In genomic region chr12:50058743-50059312, GRCh38 we compare ENCODE assay signal across 2 cellular contexts.
TF ChIP-seq lines count a peak whose summit lies in the region.

No MANE protein-coding gene starts in this region.

TF ChIP-seq in GM23338, 12 proteins besides CTCF, POLR2A, EP300 and RAD21:
- TF ChIP-seq NANOG (IDR thresholded peaks at IDR 0.05; ENCODE audit: borderline replicate concordance) (no peak), EZH2phosphoT487 (IDR thresholded peaks at IDR 0.05; ENCODE audit: unreplicated experiment) (no peak), REST (IDR thresholded peaks at IDR 0.05; ENCODE audit: unreplicated experiment) (no peak), EZH2 (IDR thresholded peaks at IDR 0.05; ENCODE audit: low read depth, unreplicated experiment) (no peak), ZNF331 (CRISPR knock-in tag; IDR thresholded peaks at IDR 0.05; ENCODE audit: low read depth) (no peak), ZNF462 (CRISPR knock-in tag; IDR thresholded peaks at IDR 0.05) (no peak)
- TF ChIP-seq, protein P1, sequence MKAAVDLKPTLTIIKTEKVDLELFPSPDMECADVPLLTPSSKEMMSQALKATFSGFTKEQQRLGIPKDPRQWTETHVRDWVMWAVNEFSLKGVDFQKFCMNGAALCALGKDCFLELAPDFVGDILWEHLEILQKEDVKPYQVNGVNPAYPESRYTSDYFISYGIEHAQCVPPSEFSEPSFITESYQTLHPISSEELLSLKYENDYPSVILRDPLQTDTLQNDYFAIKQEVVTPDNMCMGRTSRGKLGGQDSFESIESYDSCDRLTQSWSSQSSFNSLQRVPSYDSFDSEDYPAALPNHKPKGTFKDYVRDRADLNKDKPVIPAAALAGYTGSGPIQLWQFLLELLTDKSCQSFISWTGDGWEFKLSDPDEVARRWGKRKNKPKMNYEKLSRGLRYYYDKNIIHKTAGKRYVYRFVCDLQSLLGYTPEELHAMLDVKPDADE (IDR thresholded peaks at IDR 0.05) = no peak
TF ChIP-seq in GM23338: peak in this region for 0.

TF ChIP-seq in HepG2, 621 proteins besides CTCF, POLR2A, EP300 and RAD21:
- no peak for TF ChIP-seq NFATC3 (CRISPR knock-in tag; IDR thresholded peaks at IDR 0.05)
- TF ChIP-seq ZNF17 (CRISPR knock-in tag; IDR thresholded peaks at IDR 0.05) = no peak
- no peak for TF ChIP-seq U2AF2 (IDR thresholded peaks at IDR 0.05; ENCODE audit: low read depth, low read length)
- TF ChIP-seq SYNCRIP (IDR thresholded peaks at IDR 0.05; ENCODE audit: insufficient read depth, low read depth, low read length) = no peak
- no peak for TF ChIP-seq SAFB2 (CRISPR knock-in tag; IDR thresholded peaks at IDR 0.05; ENCODE audit: borderline replicate concordance, low read depth)
- no peak for TF ChIP-seq ZFP1 (CRISPR knock-in tag; IDR thresholded peaks at IDR 0.05)
- no peak for TF ChIP-seq ZGPAT (CRISPR knock-in tag; IDR thresholded peaks at IDR 0.05)
- TF ChIP-seq, protein P2, sequence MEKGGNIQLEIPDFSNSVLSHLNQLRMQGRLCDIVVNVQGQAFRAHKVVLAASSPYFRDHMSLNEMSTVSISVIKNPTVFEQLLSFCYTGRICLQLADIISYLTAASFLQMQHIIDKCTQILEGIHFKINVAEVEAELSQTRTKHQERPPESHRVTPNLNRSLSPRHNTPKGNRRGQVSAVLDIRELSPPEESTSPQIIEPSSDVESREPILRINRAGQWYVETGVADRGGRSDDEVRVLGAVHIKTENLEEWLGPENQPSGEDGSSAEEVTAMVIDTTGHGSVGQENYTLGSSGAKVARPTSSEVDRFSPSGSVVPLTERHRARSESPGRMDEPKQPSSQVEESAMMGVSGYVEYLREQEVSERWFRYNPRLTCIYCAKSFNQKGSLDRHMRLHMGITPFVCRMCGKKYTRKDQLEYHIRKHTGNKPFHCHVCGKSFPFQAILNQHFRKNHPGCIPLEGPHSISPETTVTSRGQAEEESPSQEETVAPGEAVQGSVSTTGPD (CRISPR knock-in tag; IDR thresholded peaks at IDR 0.05) = no peak
- no peak for TF ChIP-seq KAT8 (CRISPR knock-in tag; IDR thresholded peaks at IDR 0.05)
- no peak for TF ChIP-seq KAT7 (CRISPR knock-in tag; IDR thresholded peaks at IDR 0.05; ENCODE audit: borderline replicate concordance)
- TF ChIP-seq SALL2 (CRISPR knock-in tag; IDR thresholded peaks at IDR 0.05) = no peak
- no peak for TF ChIP-seq PAXIP1 (CRISPR knock-in tag; conservative IDR thresholded peaks at IDR 0.05)
